1 cellular context compared by ENCODE assay signal in the genomic region with DNA sequence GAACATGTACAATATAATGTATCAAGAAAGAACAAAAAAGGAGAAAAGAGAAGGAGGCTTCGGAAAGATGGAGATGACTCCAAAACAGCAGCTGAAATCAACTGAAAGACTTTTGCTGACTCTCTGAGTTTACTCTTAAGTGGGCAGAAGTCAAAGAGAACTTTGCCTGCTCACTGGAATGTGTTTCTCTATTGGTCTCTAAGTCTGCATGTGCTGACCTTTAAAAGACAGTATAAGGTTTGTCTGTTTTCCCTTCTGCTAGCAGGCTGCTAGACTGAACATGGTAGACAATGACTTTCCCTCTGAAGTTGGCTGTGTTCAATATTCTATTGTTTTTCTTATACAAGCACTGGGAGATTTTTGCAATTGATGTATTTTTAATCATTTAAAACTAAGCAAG.
TF ChIP-seq lines count a peak whose summit lies in the region.

No MANE protein-coding gene starts in this region.

TF ChIP-seq in HepG2, 621 proteins besides CTCF, POLR2A, EP300 and RAD21 (continued from another document and continues in another):
- TF ChIP-seq, protein P1, sequence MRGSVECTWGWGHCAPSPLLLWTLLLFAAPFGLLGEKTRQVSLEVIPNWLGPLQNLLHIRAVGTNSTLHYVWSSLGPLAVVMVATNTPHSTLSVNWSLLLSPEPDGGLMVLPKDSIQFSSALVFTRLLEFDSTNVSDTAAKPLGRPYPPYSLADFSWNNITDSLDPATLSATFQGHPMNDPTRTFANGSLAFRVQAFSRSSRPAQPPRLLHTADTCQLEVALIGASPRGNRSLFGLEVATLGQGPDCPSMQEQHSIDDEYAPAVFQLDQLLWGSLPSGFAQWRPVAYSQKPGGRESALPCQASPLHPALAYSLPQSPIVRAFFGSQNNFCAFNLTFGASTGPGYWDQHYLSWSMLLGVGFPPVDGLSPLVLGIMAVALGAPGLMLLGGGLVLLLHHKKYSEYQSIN (CRISPR knock-in tag; IDR thresholded peaks at IDR 0.05; ENCODE audit: borderline replicate concordance): no peak
- TF ChIP-seq CAMTA2 (CRISPR knock-in tag; IDR thresholded peaks at IDR 0.05; ENCODE audit: borderline replicate concordance) (no peak), TEAD3 (CRISPR knock-in tag; optimal IDR thresholded peaks at IDR 0.05; ENCODE audit: borderline replicate concordance) (peak; percentile 81), SMAD9 (CRISPR knock-in tag; IDR thresholded peaks at IDR 0.05) (no peak), ZNF232 (CRISPR knock-in tag; IDR thresholded peaks at IDR 0.05; ENCODE audit: borderline replicate concordance) (no peak), REXO4 (CRISPR knock-in tag; IDR thresholded peaks at IDR 0.05; ENCODE audit: borderline replicate concordance) (no peak), ZNF839 (CRISPR knock-in tag; IDR thresholded peaks at IDR 0.05; ENCODE audit: borderline replicate concordance) (no peak), LCORL (IDR thresholded peaks at IDR 0.05) (no peak), LCORL (CRISPR knock-in tag; IDR thresholded peaks at IDR 0.05) (no peak), ZHX2 (IDR thresholded peaks at IDR 0.05; ENCODE audit: low read depth) (no peak), ZHX2 (CRISPR knock-in tag; IDR thresholded peaks at IDR 0.05; ENCODE audit: borderline replicate concordance) (no peak), RBM39 (IDR thresholded peaks at IDR 0.05; ENCODE audit: low read depth, low read length, poor library complexity, severe bottlenecking) (no peak), ZBTB33 (CRISPR knock-in tag; IDR thresholded peaks at IDR 0.05) (no peak), ZNF282 (IDR thresholded peaks at IDR 0.05; ENCODE audit: partially characterized antibody) (no peak), ZNF343 (CRISPR knock-in tag; IDR thresholded peaks at IDR 0.05) (no peak), RFXAP (CRISPR knock-in tag; IDR thresholded peaks at IDR 0.05; ENCODE audit: borderline replicate concordance) (no peak), ZZZ3 (CRISPR knock-in tag; IDR thresholded peaks at IDR 0.05; ENCODE audit: borderline replicate concordance) (no peak), MAFF (IDR thresholded peaks at IDR 0.05; ENCODE audit: low read depth, low read length) (peak; percentile 54), SRF (IDR thresholded peaks at IDR 0.05; ENCODE audit: low read depth, low read length) (no peak), SAP130 (CRISPR knock-in tag; IDR thresholded peaks at IDR 0.05; ENCODE audit: low read depth) (peak; percentile 33; the same call in 1 of the 2 replicates), ZNF292 (CRISPR knock-in tag; IDR thresholded peaks at IDR 0.05; ENCODE audit: borderline replicate concordance, low read depth) (peak; percentile 25; the same call in 1 of the 2 replicates), NR2C2 (CRISPR knock-in tag; IDR thresholded peaks at IDR 0.05; ENCODE audit: borderline replicate concordance) (no peak), ZKSCAN1 (IDR thresholded peaks at IDR 0.05; ENCODE audit: low read length) (no peak), KLF13 (CRISPR knock-in tag; IDR thresholded peaks at IDR 0.05) (no peak), ZNF720 (CRISPR knock-in tag; IDR thresholded peaks at IDR 0.05) (no peak), ZNF407 (CRISPR knock-in tag; IDR thresholded peaks at IDR 0.05; ENCODE audit: not compliant biosample characterization) (no peak), ZSCAN21 (CRISPR knock-in tag; IDR thresholded peaks at IDR 0.05; ENCODE audit: borderline replicate concordance) (no peak), BRF2 (CRISPR knock-in tag; IDR thresholded peaks at IDR 0.05) (no peak)
- TF ChIP-seq, protein P2, sequence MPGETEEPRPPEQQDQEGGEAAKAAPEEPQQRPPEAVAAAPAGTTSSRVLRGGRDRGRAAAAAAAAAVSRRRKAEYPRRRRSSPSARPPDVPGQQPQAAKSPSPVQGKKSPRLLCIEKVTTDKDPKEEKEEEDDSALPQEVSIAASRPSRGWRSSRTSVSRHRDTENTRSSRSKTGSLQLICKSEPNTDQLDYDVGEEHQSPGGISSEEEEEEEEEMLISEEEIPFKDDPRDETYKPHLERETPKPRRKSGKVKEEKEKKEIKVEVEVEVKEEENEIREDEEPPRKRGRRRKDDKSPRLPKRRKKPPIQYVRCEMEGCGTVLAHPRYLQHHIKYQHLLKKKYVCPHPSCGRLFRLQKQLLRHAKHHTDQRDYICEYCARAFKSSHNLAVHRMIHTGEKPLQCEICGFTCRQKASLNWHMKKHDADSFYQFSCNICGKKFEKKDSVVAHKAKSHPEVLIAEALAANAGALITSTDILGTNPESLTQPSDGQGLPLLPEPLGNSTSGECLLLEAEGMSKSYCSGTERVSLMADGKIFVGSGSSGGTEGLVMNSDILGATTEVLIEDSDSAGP (CRISPR knock-in tag; IDR thresholded peaks at IDR 0.05; ENCODE audit: borderline replicate concordance): no peak
